In genomic region chr17:76071497-76072148, GRCh38 we compare ENCODE assay signal across 8 cellular contexts. TPM values are rescaled to one million over a fixed set of nuclear protein-coding genes. Genes with fewer than 3 reads are reported as not detected.
DNase-seq lines count a peak whose midpoint lies in the region; ATAC-seq, FAIRE-seq and TF ChIP-seq lines count a peak whose summit lies in the region.

No MANE protein-coding gene starts in this region.

- no peak for DNase-seq in BE2C
- DNase-seq in HL-60 (ENCODE audit: low read depth in 1 of 2, low spot score in 1 of 2): no peak
- DNase-seq in astrocyte (ENCODE audit: low read depth): no peak
- DNase-seq in memory B cell (ENCODE audit: low spot score in 2 of 2): no peak
- no peak for DNase-seq in anterior cingulate cortex (lab: John Stamatoyannopoulos, UW)
- DNase-seq in HUDEP-2 (lab: John Stamatoyannopoulos, UW; ENCODE audit: unreplicated experiment in 76 of 76): no peak

- no peaks in the 10 kb centered on the region for H3K9me3 ChIP-seq in BE2C
- no peaks in the 10 kb centered on the region for H3K9me3 ChIP-seq in astrocyte (ENCODE audit: insufficient read depth, low read depth, low read length)

- H3K36me3 Mint-ChIP-seq in astrocyte (ENCODE audit: low read depth, unreplicated experiment) (peaks cover 6% of the 10 kb centered on the region), memory B cell (peaks cover 5% of the 10 kb centered on the region)

- H3K9me3 Mint-ChIP-seq in astrocyte (ENCODE audit: unreplicated experiment) (no peaks in the 10 kb centered on the region), memory B cell (no peaks in the 10 kb centered on the region)

- peak overlapping the region; percentile 94 for H3K9ac ChIP-seq in astrocyte (ENCODE audit: low read length)

- H3K4me1 ChIP-seq in BE2C (no peaks in the 10 kb centered on the region), astrocyte (ENCODE audit: insufficient read depth, low read length) (peaks cover 20% of the 10 kb centered on the region), urinary bladder (ENCODE audit: insufficient read depth) (no peaks in the 10 kb centered on the region)

- H3K27ac ChIP-seq in HL-60 (replicated peaks): peak overlapping the region; percentile 69
- H3K27ac ChIP-seq in astrocyte (ENCODE audit: low read depth, low read length): peak overlapping the region; percentile 79
- peak overlapping the region; percentile 76 for H3K27ac ChIP-seq in urinary bladder (ENCODE audit: low read depth)

- H3K4me3 ChIP-seq in BE2C (ENCODE audit: low read depth, low read length) (peak overlapping the region; percentile 94), HL-60 (replicated peaks; ENCODE audit: insufficient read depth, low read length) (peak overlapping the region; percentile 95), astrocyte (ENCODE audit: insufficient read depth, low read depth, low read length) (peak overlapping the region; percentile 93), urinary bladder (ENCODE audit: low read depth, low read length) (peak overlapping the region; percentile 78)

- H3K4me1 Mint-ChIP-seq in astrocyte (ENCODE audit: low read depth, unreplicated experiment) (peaks cover 4% of the 10 kb centered on the region), memory B cell (peaks cover 24% of the 10 kb centered on the region)

- peak overlapping the region; percentile 66 for H2AFZ ChIP-seq in astrocyte (ENCODE audit: low read depth, low read length)

- peak overlapping the region; percentile 95 for H3K27ac Mint-ChIP-seq in astrocyte (ENCODE audit: unreplicated experiment)
- H3K27ac Mint-ChIP-seq in memory B cell: peak overlapping the region; percentile 95

- TF ChIP-seq CTCF in BE2C (IDR thresholded peaks at IDR 0.05; ENCODE audit: low read depth, low read length) (no peak), HL-60 (IDR thresholded peaks at IDR 0.05; ENCODE audit: insufficient read depth, low read length) (no peak), astrocyte (IDR thresholded peaks at IDR 0.05; ENCODE audit: insufficient read depth, low read depth, low read length) (no peak)

- H3K27me3 Mint-ChIP-seq in astrocyte (ENCODE audit: low read depth, unreplicated experiment) (peaks cover 27% of the 10 kb centered on the region), memory B cell (peaks cover 12% of the 10 kb centered on the region)

- H3K79me2 ChIP-seq in astrocyte (ENCODE audit: insufficient read depth, low read length): peaks cover 56% of the 10 kb centered on the region

- H3K27me3 ChIP-seq in BE2C (peaks cover 32% of the 10 kb centered on the region), HL-60 (ENCODE audit: insufficient read depth, poor library complexity, severe bottlenecking) (peaks cover 28% of the 10 kb centered on the region), astrocyte (ENCODE audit: insufficient read depth, low read length) (peaks cover 31% of the 10 kb centered on the region)

- peak overlapping the region; percentile 89 for H3K4me2 ChIP-seq in astrocyte (ENCODE audit: low read length)

- ATAC-seq in memory B cell (ENCODE audit: low read depth) (peak; percentile 8), GM21360 (IDR thresholded peaks at IDR 0.05; ENCODE audit: unreplicated experiment) (no peak)

- no peak for FAIRE-seq in astrocyte (lab: Jason Lieb, UNC)

- peak overlapping the region; percentile 95 for H3K4me3 Mint-ChIP-seq in astrocyte (ENCODE audit: unreplicated experiment)
- H3K4me3 Mint-ChIP-seq in memory B cell: peak overlapping the region; percentile 97

- peaks cover 39% of the 10 kb centered on the region for H4K20me1 ChIP-seq in astrocyte (ENCODE audit: insufficient read depth, low read length)

- 15% methylated on average over 17 of the region's 17 CpGs for WGBS in urinary bladder

- H3K36me3 ChIP-seq in BE2C (peaks cover 13% of the 10 kb centered on the region), astrocyte (ENCODE audit: insufficient read depth, low read length) (peaks cover 8% of the 10 kb centered on the region), urinary bladder (ENCODE audit: insufficient read depth) (peaks cover 6% of the 10 kb centered on the region)

RNA-seq across cellular contexts. Expression of gene SRP68, which starts 0.7 kb away (rescaled TPM):
- polyA plus RNA-seq in BE2C (2012; ENCODE audit: insufficient read depth, insufficient read length, low read depth): 186 TPM
- total RNA-seq in astrocyte (74.3 and 75.3 TPM in 2 replicates), urinary bladder (34.7 TPM)
- 54.8 TPM for polyA plus RNA-seq in urinary bladder

RNA-seq across cellular contexts. Expression of gene GALR2, which starts 3.0 kb away (rescaled TPM):
- 3.8 TPM for polyA plus RNA-seq in BE2C (2012; ENCODE audit: insufficient read depth, insufficient read length, low read depth)
- total RNA-seq in astrocyte (0.36 TPM in 1 of 2 replicates, not detected in the other), urinary bladder (not detected)
- 0.09 TPM for polyA plus RNA-seq in urinary bladder

RNA-seq across cellular contexts. Expression of gene ZACN, which starts 7.4 kb away (rescaled TPM):
- polyA plus RNA-seq in BE2C (2012; ENCODE audit: insufficient read depth, insufficient read length, low read depth): 18.8 TPM
- 0.23 TPM in 1 of 2 replicates, not detected in the other for total RNA-seq in astrocyte
- not detected for total RNA-seq in urinary bladder
- 2.2 TPM for polyA plus RNA-seq in urinary bladder

RNA-seq across cellular contexts. Expression of gene EXOC7, which starts 32.0 kb away (rescaled TPM):
- polyA plus RNA-seq in BE2C (2012; ENCODE audit: insufficient read depth, insufficient read length, low read depth): 46.4 TPM
- total RNA-seq in astrocyte: 145 and 154 TPM in 2 replicates
- total RNA-seq in urinary bladder: 75.3 TPM
- polyA plus RNA-seq in urinary bladder: 74.8 TPM

RNA-seq across cellular contexts. Expression of gene EVPL, which starts 44.5 kb away (rescaled TPM):
- polyA plus RNA-seq in BE2C (2012; ENCODE audit: insufficient read depth, insufficient read length, low read depth): 0.94 TPM
- total RNA-seq in astrocyte (not detected in 2 replicates), urinary bladder (12.5 TPM)
- polyA plus RNA-seq in urinary bladder: 9.0 TPM
